ENCODE assay signal across 11 cellular contexts in genomic region chr11:5930614-5931013, GRCh38. TPM values are rescaled to one million over a fixed set of nuclear protein-coding genes. Genes with fewer than 3 reads are reported as not detected.
"Had no signal": no experiment of that assay in that cellular context is flagged by ENCODE, and none has a peak within 500 bp of the region (broad histone marks: within the 10 kb centered on the region; RNA-seq: fewer than 3 reads in every experiment).

No MANE protein-coding gene starts in this region.

- H3K9ac ChIP-seq: GM23248 had no signal

- H3K36me3 ChIP-seq: HAP-1 had no signal

- ATAC-seq: HCT116, K562 had no signal

- H3K4me1 ChIP-seq: HAP-1 had no signal

- H3K27ac ChIP-seq: GM23248 had no signal

- H2AFZ ChIP-seq: GM23248 had no signal

- DNase-seq: GM23248, GOT3, H7, HFFc6, IMR-90, KG1 had no signal

- H3K27ac Mint-ChIP-seq: HFFc6 had no signal

- H3K9me3 ChIP-seq: HAP-1 had no signal

- H3K4me3 Mint-ChIP-seq: HFFc6 had no signal

- H3K4me3 ChIP-seq: GM23248, HAP-1, K562 had no signal

RNA-seq across cellular contexts. Expression of gene OR56A3, which starts 11.4 kb away (rescaled TPM):
- total RNA-seq: GM23248, H4, H7, HFFc6, HT-29, IMR-90, K562 had no signal
- polyA plus RNA-seq: GM23248, IMR-90, K562 had no signal

RNA-seq across cellular contexts. Expression of gene OR52E5, which starts 37.6 kb away (rescaled TPM):
- total RNA-seq: GM23248, H4, H7, HFFc6, HT-29, IMR-90, K562 had no signal
- polyA plus RNA-seq: GM23248, IMR-90, K562 had no signal

RNA-seq across cellular contexts. Expression of gene OR56A5, which starts 37.7 kb away (rescaled TPM):
- total RNA-seq: GM23248, H4, H7, HFFc6, HT-29, IMR-90, K562 had no signal
- polyA plus RNA-seq: GM23248, IMR-90, K562 had no signal

RNA-seq across cellular contexts. Expression of gene OR52E4, which starts 50.2 kb away (rescaled TPM):
- total RNA-seq: GM23248, H4, H7, HFFc6, HT-29, IMR-90, K562 had no signal
- polyA plus RNA-seq: GM23248, IMR-90, K562 had no signal

RNA-seq across cellular contexts. Expression of gene OR52L1, which starts 56.2 kb away (rescaled TPM):
- total RNA-seq: GM23248, H4, H7, HFFc6, HT-29, IMR-90, K562 had no signal
- polyA plus RNA-seq: GM23248, IMR-90, K562 had no signal
